Comparison of ENCODE assay signal across 3 cellular contexts in the genomic region with DNA sequence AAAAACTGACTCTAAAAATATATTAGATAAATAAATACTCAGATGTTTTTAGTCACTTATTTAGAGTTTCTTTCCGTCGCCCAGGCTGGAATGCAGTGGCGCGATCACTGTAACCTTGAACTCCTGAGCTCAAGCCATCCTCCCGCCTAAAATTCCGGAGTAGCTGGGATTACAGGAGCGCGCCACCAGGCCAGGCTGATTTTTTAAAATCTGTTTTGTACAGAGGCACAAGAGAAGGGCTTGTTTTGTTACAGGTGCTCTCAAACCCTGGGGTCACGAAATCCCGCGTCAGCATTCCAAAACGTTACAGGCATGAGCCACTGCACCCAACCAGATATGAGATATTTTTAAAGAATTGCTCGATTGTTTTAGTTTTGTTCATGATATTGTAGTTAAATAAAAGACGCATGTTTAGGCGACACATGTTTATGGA.
TF ChIP-seq lines count a peak whose summit lies in the region.

No MANE protein-coding gene starts in this region.

TF ChIP-seq in A549, 52 proteins besides CTCF, POLR2A, EP300 and RAD21:
- no peak for TF ChIP-seq RFX5 (IDR thresholded peaks at IDR 0.05)
- TF ChIP-seq MAFK (IDR thresholded peaks at IDR 0.05; ENCODE audit: partially characterized antibody) = peak; percentile 37
- TF ChIP-seq FOXS1 (CRISPR knock-in tag; IDR thresholded peaks at IDR 0.05) = no peak

TF ChIP-seq in GM23338, 12 proteins besides CTCF, POLR2A, EP300 and RAD21:
- no peak for TF ChIP-seq EZH2 (IDR thresholded peaks at IDR 0.05; ENCODE audit: low read depth, unreplicated experiment)
- TF ChIP-seq, protein P1, sequence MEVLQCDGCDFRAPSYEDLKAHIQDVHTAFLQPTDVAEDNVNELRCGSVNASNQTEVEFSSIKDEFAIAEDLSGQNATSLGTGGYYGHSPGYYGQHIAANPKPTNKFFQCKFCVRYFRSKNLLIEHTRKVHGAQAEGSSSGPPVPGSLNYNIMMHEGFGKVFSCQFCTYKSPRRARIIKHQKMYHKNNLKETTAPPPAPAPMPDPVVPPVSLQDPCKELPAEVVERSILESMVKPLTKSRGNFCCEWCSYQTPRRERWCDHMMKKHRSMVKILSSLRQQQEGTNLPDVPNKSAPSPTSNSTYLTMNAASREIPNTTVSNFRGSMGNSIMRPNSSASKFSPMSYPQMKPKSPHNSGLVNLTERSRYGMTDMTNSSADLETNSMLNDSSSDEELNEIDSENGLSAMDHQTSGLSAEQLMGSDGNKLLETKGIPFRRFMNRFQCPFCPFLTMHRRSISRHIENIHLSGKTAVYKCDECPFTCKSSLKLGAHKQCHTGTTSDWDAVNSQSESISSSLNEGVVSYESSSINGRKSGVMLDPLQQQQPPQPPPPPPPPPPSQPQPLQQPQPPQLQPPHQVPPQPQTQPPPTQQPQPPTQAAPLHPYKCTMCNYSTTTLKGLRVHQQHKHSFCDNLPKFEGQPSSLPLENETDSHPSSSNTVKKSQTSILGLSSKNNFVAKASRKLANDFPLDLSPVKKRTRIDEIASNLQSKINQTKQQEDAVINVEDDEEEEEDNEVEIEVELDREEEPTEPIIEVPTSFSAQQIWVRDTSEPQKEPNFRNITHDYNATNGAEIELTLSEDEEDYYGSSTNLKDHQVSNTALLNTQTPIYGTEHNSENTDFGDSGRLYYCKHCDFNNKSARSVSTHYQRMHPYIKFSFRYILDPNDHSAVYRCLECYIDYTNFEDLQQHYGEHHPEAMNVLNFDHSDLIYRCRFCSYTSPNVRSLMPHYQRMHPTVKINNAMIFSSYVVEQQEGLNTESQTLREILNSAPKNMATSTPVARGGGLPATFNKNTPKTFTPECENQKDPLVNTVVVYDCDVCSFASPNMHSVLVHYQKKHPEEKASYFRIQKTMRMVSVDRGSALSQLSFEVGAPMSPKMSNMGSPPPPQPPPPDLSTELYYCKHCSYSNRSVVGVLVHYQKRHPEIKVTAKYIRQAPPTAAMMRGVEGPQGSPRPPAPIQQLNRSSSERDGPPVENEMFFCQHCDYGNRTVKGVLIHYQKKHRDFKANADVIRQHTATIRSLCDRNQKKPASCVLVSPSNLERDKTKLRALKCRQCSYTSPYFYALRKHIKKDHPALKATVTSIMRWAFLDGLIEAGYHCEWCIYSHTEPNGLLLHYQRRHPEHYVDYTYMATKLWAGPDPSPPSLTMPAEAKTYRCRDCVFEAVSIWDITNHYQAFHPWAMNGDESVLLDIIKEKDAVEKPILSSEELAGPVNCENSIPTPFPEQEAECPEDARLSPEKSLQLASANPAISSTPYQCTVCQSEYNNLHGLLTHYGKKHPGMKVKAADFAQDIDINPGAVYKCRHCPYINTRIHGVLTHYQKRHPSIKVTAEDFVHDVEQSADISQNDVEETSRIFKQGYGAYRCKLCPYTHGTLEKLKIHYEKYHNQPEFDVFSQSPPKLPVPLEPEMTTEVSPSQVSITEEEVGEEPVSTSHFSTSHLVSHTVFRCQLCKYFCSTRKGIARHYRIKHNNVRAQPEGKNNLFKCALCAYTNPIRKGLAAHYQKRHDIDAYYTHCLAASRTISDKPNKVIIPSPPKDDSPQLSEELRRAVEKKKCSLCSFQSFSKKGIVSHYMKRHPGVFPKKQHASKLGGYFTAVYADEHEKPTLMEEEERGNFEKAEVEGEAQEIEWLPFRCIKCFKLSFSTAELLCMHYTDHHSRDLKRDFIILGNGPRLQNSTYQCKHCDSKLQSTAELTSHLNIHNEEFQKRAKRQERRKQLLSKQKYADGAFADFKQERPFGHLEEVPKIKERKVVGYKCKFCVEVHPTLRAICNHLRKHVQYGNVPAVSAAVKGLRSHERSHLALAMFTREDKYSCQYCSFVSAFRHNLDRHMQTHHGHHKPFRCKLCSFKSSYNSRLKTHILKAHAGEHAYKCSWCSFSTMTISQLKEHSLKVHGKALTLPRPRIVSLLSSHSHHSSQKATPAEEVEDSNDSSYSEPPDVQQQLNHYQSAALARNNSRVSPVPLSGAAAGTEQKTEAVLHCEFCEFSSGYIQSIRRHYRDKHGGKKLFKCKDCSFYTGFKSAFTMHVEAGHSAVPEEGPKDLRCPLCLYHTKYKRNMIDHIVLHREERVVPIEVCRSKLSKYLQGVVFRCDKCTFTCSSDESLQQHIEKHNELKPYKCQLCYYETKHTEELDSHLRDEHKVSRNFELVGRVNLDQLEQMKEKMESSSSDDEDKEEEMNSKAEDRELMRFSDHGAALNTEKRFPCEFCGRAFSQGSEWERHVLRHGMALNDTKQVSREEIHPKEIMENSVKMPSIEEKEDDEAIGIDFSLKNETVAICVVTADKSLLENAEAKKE (CRISPR knock-in tag; IDR thresholded peaks at IDR 0.05) = no peak

TF ChIP-seq in H1, 55 proteins besides CTCF, POLR2A, EP300 and RAD21:
- TF ChIP-seq MAFK (IDR thresholded peaks at IDR 0.05; ENCODE audit: low read depth, low read length) = 0 out of 2 replicates have a peak, but pooled peaks have one; percentile 11
- TF ChIP-seq TAF7 (optimal IDR thresholded peaks at IDR 0.05; ENCODE audit: borderline replicate concordance, low read depth, low read length) = no peak
